In the genomic region with DNA sequence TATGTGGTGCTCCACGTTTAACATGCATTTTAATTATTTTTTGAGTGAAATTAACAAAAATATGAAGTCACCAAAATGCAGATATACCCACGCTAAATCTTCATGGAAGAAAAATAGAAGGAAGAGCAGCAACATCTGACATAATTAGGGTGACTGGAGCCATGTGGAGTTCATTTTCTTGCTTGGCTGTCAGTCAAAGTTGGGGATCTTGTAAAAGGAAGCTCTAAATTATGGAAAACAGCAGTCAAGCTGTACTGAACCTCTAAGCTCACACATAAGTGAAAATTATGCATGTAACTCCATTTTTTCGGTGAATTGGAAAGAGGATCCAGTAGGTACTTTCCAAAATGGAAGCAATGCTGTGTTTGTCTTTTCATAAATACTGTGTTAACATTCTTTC, we compare ENCODE assay signal across 17 cellular contexts. TPM values are rescaled to one million over a fixed set of nuclear protein-coding genes. Genes with fewer than 3 reads are reported as not detected.
A peak's percentile ranks its signal among the peaks of the same experiment; 100 is the strongest.
DNase-seq lines count a peak whose midpoint lies in the region; ATAC-seq and TF ChIP-seq lines count a peak whose summit lies in the region.
"Had no signal": no experiment of that assay in that cellular context is flagged by ENCODE, and none has a peak within 500 bp of the region (broad histone marks: within the 10 kb centered on the region; RNA-seq: fewer than 3 reads in every experiment).

No MANE protein-coding gene starts in this region.

- ATAC-seq in HCT116 = no peak
- no peak for ATAC-seq in GM21447 (IDR thresholded peaks at IDR 0.05; ENCODE audit: unreplicated experiment)
- ATAC-seq: Panc1 had no signal

- TF ChIP-seq CTCF in A673 (conservative IDR thresholded peaks at IDR 0.05; ENCODE audit: low read depth, low read length) (no peak), HCT116 (IDR thresholded peaks at IDR 0.05 in 2 of 3, conservative IDR thresholded peaks at IDR 0.05 in 1 of 3; ENCODE audit: borderline replicate concordance in 1 of 3, insufficient read depth in 1 of 3, low read depth in 2 of 3, low read length in 2 of 3) (no peak), nephron (IDR thresholded peaks at IDR 0.05; ENCODE audit: unreplicated experiment in 3 of 3) (no peak), GM10248 (IDR thresholded peaks at IDR 0.05; ENCODE audit: control extremely low read depth, extremely low read depth, low read depth, missing control alignments) (no peak), OCI-LY7 (conservative IDR thresholded peaks at IDR 0.05; ENCODE audit: low read length) (no peak)

- H3K36me3 ChIP-seq in A673 (ENCODE audit: insufficient read depth, low read length, poor library complexity, severe bottlenecking) (no peaks in the 10 kb centered on the region), HCT116 (ENCODE audit: control insufficient read depth in 1 of 2, insufficient read depth in 2 of 2, low read length in 2 of 2) (no peaks in the 10 kb centered on the region), adipocyte (ENCODE audit: control insufficient read depth, insufficient read depth, low read length, severe bottlenecking) (no peaks in the 10 kb centered on the region), OCI-LY7 (ENCODE audit: insufficient read depth, low read length) (no peaks in the 10 kb centered on the region)
- H3K36me3 ChIP-seq: BLaER1, SJSA1 had no signal

- H3K4me3 Mint-ChIP-seq in nephron = no peak overlapping the region
- H3K4me3 Mint-ChIP-seq: CD4-positive, alpha-beta memory T cell; HFFc6 had no signal

- peaks cover 5% of the 10 kb centered on the region for H3K4me1 Mint-ChIP-seq in nephron
- H3K4me1 Mint-ChIP-seq: CD4-positive, alpha-beta memory T cell had no signal

- TF ChIP-seq POLR2A in HCT116 (IDR thresholded peaks at IDR 0.05; ENCODE audit: borderline replicate concordance, extremely low read depth, insufficient read depth, insufficient read length) = no peak

- BruUV-seq in A673 (replicated peaks; lab: Mats Ljungman, UMichigan) (no TSS peak), HCT116 (replicated peaks; lab: Mats Ljungman, UMichigan) (no TSS peak), OCI-LY7 (replicated peaks; lab: Mats Ljungman, UMichigan) (no TSS peak)

- no peaks in the 10 kb centered on the region for H3K27me3 Mint-ChIP-seq in nephron (ENCODE audit: low read depth)

- H3K4me1 ChIP-seq in A673 (ENCODE audit: insufficient read depth, low read length, poor library complexity, severe bottlenecking) (peaks cover 31% of the 10 kb centered on the region), HCT116 (ENCODE audit: control insufficient read depth in 1 of 2, insufficient read depth in 2 of 2, low read length in 2 of 2) (peaks cover 0 to 7% of the 10 kb centered on the region in 2 experiments; a peak in 1 of 4 replicates), adipocyte (ENCODE audit: control insufficient read depth, insufficient read depth, low read length) (peaks cover 22% of the 10 kb centered on the region), OCI-LY7 (ENCODE audit: insufficient read depth, low read length, poor library complexity, severe bottlenecking) (no peaks in the 10 kb centered on the region)
- H3K4me1 ChIP-seq: BLaER1 had no signal

- H3K27ac ChIP-seq in A673 (ENCODE audit: low read depth, low read length, poor library complexity, severe bottlenecking) (peak overlapping the region; percentile 13), HCT116 (ENCODE audit: low read depth, low read length) (no peak overlapping the region), OCI-LY7 (ENCODE audit: low read depth, low read length, poor library complexity, severe bottlenecking) (no peak overlapping the region)
- H3K27ac ChIP-seq: BLaER1, SJSA1 had no signal

- H4K20me1 ChIP-seq in HCT116 (ENCODE audit: insufficient read depth) (no peaks in the 10 kb centered on the region), OCI-LY7 (ENCODE audit: insufficient read depth, low read length) (no peaks in the 10 kb centered on the region)
- H4K20me1 ChIP-seq: BLaER1 had no signal

- H3K79me2 ChIP-seq in HCT116 (ENCODE audit: insufficient read depth, low read length) (no peaks in the 10 kb centered on the region), OCI-LY7 (ENCODE audit: insufficient read depth, low read depth, low read length) (no peaks in the 10 kb centered on the region)

- H3K4me2 ChIP-seq in HCT116 (ENCODE audit: low read length) (no peak overlapping the region), OCI-LY7 (ENCODE audit: low read length) (no peak overlapping the region)
- H3K4me2 ChIP-seq: BLaER1 had no signal

- peak; percentile 81 for DNase-seq in A673 (ENCODE audit: low spot score)
- DNase-seq in HCT116 (ENCODE audit: low read depth, low spot score) = no peak
- peak; percentile 47 for DNase-seq in adipocyte (ENCODE audit: low read depth)
- DNase-seq in GM10248 (ENCODE audit: extremely low spot score) = no peak
- DNase-seq in Ammon's horn (ENCODE audit: low spot score) = no peak
- DNase-seq in OCI-LY7 (ENCODE audit: low spot score) = no peak
- DNase-seq: CD4-positive, alpha-beta memory T cell; DMS53; HFFc6; NCI-H1105; NCI-H2081 treated with DMSO at 0.1 percent for 48 hours; SW 1271 had no signal

- H3K9ac ChIP-seq in HCT116 (ENCODE audit: low read length) (no peak overlapping the region), adipocyte (ENCODE audit: low read length) (no peak overlapping the region)
- H3K9ac ChIP-seq: BLaER1 had no signal

- TF ChIP-seq RAD21 in HCT116 (IDR thresholded peaks at IDR 0.05; ENCODE audit: low read depth) = no peak

- no peaks in the 10 kb centered on the region for H3K36me3 Mint-ChIP-seq in nephron (ENCODE audit: low read depth)
- H3K36me3 Mint-ChIP-seq: CD4-positive, alpha-beta memory T cell had no signal

- RAD21 ChIA-PET in HCT116 (lab: Charles Lee; ENCODE audit: low non-redundant PET in 1 of 2, low total read pairs in 2 of 2, uncharacterized antibody in 2 of 2, unreplicated experiment in 2 of 2) = no interaction called here

- POLR2A ChIA-PET in A673 (lab: Charles Lee; ENCODE audit: low non-redundant PET) = interaction anchor here (0.5 kb wide), 1 partner anchor 598 kb away, joined by 3 read pairs; no protein-coding TSS in a partner anchor
- POLR2A ChIA-PET in HCT116 (lab: Charles Lee) = no interaction called here
- POLR2A ChIA-PET in GM10248 (lab: Yijun Ruan, JAX) = no interaction called here
- POLR2A ChIA-PET in OCI-LY7 (lab: Charles Lee) = no interaction called here

- H2AFZ ChIP-seq in HCT116 (ENCODE audit: low read depth, low read length, poor library complexity, severe bottlenecking) = peak overlapping the region; percentile 33
- no peak overlapping the region for H2AFZ ChIP-seq in OCI-LY7 (ENCODE audit: low read length)

- H3K4me3 ChIP-seq in A673 (ENCODE audit: low read depth, low read length, poor library complexity, severe bottlenecking) (no peak overlapping the region), HCT116 (replicated peaks in 1 of 2; ENCODE audit: low read depth in 1 of 2, low read length in 2 of 2) (no peak overlapping the region), adipocyte (ENCODE audit: low read length) (no peak overlapping the region), OCI-LY7 (ENCODE audit: low read depth, low read length, poor library complexity, severe bottlenecking) (no peak overlapping the region)
- H3K4me3 ChIP-seq: BLaER1, SJSA1 had no signal

- CTCF ChIA-PET in A673 (lab: Charles Lee) = interaction anchor here (1.2 kb wide), 1 partner anchor 64 kb away, joined by 6 read pairs; no protein-coding TSS in a partner anchor
- CTCF ChIA-PET in HCT116 (lab: Charles Lee) = interaction anchor here (0.9 to 2.8 kb wide), 2 partner anchors 13 to 64 kb away, joined by 4 to 12 read pairs; no protein-coding TSS in a partner anchor
- CTCF ChIA-PET in GM10248 (lab: Yijun Ruan, JAX) = interaction anchor here (0.8 to 2.2 kb wide), 4 partner anchors 8 to 13 kb away, joined by 3 to 11 read pairs (median 4); no protein-coding TSS in a partner anchor
- CTCF ChIA-PET in OCI-LY7 (lab: Charles Lee; ENCODE audit: unreplicated experiment) = no interaction called here

- H3K27me3 ChIP-seq in A673 (replicated peaks; ENCODE audit: insufficient read depth, low read depth, low read length, poor library complexity) = no peaks in the 10 kb centered on the region
- no peaks in the 10 kb centered on the region for H3K27me3 ChIP-seq in HCT116 (ENCODE audit: insufficient read depth, low read length)
- no peaks in the 10 kb centered on the region for H3K27me3 ChIP-seq in adipocyte (replicated peaks; ENCODE audit: control insufficient read depth, insufficient read depth, low read length)
- H3K27me3 ChIP-seq: BLaER1, SJSA1 had no signal

- H3K9me3 ChIP-seq in A673 (ENCODE audit: low read depth, low read length, poor library complexity, severe bottlenecking) (no peaks in the 10 kb centered on the region), HCT116 (ENCODE audit: control insufficient read depth in 1 of 2, insufficient read depth in 1 of 2, low read depth in 1 of 2, low read length in 2 of 2) (no peaks in the 10 kb centered on the region), adipocyte (ENCODE audit: control insufficient read depth, low read length) (no peaks in the 10 kb centered on the region), OCI-LY7 (ENCODE audit: low read length) (no peaks in the 10 kb centered on the region)
- H3K9me3 ChIP-seq: BLaER1, SJSA1 had no signal

- intact Hi-C loops in A673 (cut with micrococcal nuclease; ENCODE audit: unreplicated experiment) = no loop called here
- intact Hi-C loops in HCT116 (cut with micrococcal nuclease) = loop anchor here (5.0 kb wide), 1 partner anchor 996 kb away; no protein-coding TSS in a partner anchor
- intact Hi-C loops in OCI-LY7 (cut with micrococcal nuclease; ENCODE audit: unreplicated experiment) = no loop called here

- no peaks in the 10 kb centered on the region for H3K9me2 ChIP-seq in HCT116 (ENCODE audit: insufficient read depth)
- H3K9me2 ChIP-seq in OCI-LY7 (ENCODE audit: insufficient read depth, low read length) = no peaks in the 10 kb centered on the region

- H3K9me3 Mint-ChIP-seq in nephron = peaks cover 6% of the 10 kb centered on the region
- H3K9me3 Mint-ChIP-seq: HFFc6 had no signal

- peak overlapping the region in 2 of 3 experiments; percentile 26 to 41 for H3K27ac Mint-ChIP-seq in nephron
- H3K27ac Mint-ChIP-seq: HFFc6 had no signal

TF ChIP-seq in HCT116, 20 proteins besides CTCF, POLR2A, EP300 and RAD21 (continues in another document):
- TF ChIP-seq SIN3A (IDR thresholded peaks at IDR 0.05; ENCODE audit: low read depth) (no peak), SP1 (IDR thresholded peaks at IDR 0.05; ENCODE audit: low read depth) (no peak), EZH2 (IDR thresholded peaks at IDR 0.05) (no peak), EZH2phosphoT487 (IDR thresholded peaks at IDR 0.05; ENCODE audit: borderline replicate concordance) (no peak), CBX3 (IDR thresholded peaks at IDR 0.05; ENCODE audit: low read depth) (no peak), FOSL1 (IDR thresholded peaks at IDR 0.05; ENCODE audit: low read depth) (no peak), JUND (IDR thresholded peaks at IDR 0.05) (no peak), ZNF274 (IDR thresholded peaks at IDR 0.05; ENCODE audit: low read depth, low read length) (no peak)
- TF ChIP-seq, protein P1, sequence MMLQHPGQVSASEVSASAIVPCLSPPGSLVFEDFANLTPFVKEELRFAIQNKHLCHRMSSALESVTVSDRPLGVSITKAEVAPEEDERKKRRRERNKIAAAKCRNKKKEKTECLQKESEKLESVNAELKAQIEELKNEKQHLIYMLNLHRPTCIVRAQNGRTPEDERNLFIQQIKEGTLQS (IDR thresholded peaks at IDR 0.05) = no peak

RNA-seq across cellular contexts. Expression of a gene that starts 9.7 kb away (rescaled TPM):
- 28.0 and 32.6 TPM in 2 replicates for total RNA-seq in A673 (2021)
- 9.8 TPM for total RNA-seq in HCT116 (2021; ENCODE audit: unreplicated experiment)
- 7.5 and 9.3 TPM in 2 replicates for polyA plus RNA-seq in HCT116 (2012)
- total RNA-seq in OCI-LY7 (2014; rRNA removed; shearing (Covaris generic)) = not detected in 2 replicates
- total RNA-seq in OCI-LY7 (2022) = not detected in 2 replicates
- polyA plus RNA-seq: CD4-positive, alpha-beta memory T cell had no signal

Comparison
In these comparisons a context has a peak if more than half of its experiments do, and no peak if none do; other contexts are left out.
1. DNase-seq: peak in A673 (single experiment) and adipocyte (single experiment); none in HCT116 (single experiment), GM10248 (single experiment), Ammon's horn (single experiment) and OCI-LY7 (single experiment).
2. RNA of a gene that starts 9.7 kb away (total RNA-seq): 28.0 to 32.6 TPM in A673 and 9.8 TPM in HCT116 (single experiment); not detected in OCI-LY7; every median in the first group is over 10 times any median in the second.